In the genomic region with DNA sequence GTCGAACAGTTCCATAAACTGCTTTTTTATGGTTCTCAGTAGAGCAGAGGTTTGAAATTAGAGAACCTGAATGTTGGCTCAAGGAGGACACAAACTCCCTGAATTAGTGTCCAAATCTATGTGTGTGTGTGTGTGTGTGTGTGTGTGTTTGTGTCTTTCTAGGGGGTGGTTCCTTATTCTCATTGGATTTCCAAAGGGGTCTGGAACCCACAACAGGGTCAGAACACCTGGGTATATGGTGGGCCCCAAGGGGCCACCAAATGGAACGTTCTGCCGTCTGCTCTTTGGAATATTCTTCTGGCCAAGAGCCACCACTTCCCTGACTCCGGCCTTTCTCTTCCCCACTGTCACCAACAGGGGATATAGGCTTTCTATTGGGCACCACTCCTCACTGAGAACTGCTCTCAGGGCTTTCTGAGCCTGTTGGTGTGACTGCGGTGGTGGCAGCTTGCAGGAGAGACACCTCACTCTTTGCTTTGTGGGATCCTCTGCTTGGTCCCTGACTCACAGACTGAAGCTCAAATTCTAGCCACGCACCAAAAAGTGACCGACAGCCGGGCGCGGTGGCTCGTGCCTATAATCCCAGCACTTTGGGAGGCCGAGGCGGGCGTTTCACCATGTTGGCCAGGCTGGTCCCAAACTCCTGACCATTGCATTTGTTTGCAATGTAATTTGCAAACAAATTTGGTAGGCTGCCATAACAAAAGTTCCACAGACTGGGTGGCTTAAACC, we compare ENCODE assay signal across 17 cellular contexts. TPM values are rescaled to one million over a fixed set of nuclear protein-coding genes. Genes with fewer than 3 reads are reported as not detected.
DNase-seq lines count a peak whose midpoint lies in the region; ATAC-seq and TF ChIP-seq lines count a peak whose summit lies in the region.
"Had no signal": no experiment of that assay in that cellular context is flagged by ENCODE, and none has a peak within 500 bp of the region (broad histone marks: within the 10 kb centered on the region; RNA-seq: fewer than 3 reads in every experiment).

No MANE protein-coding gene starts in this region.

- ATAC-seq in omental fat pad (ENCODE audit: low FRiP score), result no peak
- ATAC-seq: left ventricle myocardium superior had no signal

- H3K9me3 Mint-ChIP-seq in MCF 10A (ENCODE audit: unreplicated experiment), result no peaks in the 10 kb centered on the region
- H3K9me3 Mint-ChIP-seq in neural crest cell, result no peaks in the 10 kb centered on the region
- H3K9me3 Mint-ChIP-seq: stimulated activated effector memory CD8-positive, alpha-beta T cell treated with anti-CD3 and anti-CD28 coated beads, Interleukin-12 subunit alpha, Interleukin-12 subunit beta, amount 100 ng/mL, for 72 hours had no signal

- H3K27ac Mint-ChIP-seq in MCF 10A (ENCODE audit: low read depth, unreplicated experiment), result no peak overlapping the region
- H3K27ac Mint-ChIP-seq in neural crest cell (ENCODE audit: unreplicated experiment), result peak overlapping the region; percentile 27
- H3K27ac Mint-ChIP-seq: activated CD4-positive, alpha-beta T cell treated with anti-CD3 and anti-CD28 coated beads for 36 hours; stimulated activated effector memory CD8-positive, alpha-beta T cell treated with anti-CD3 and anti-CD28 coated beads, Interleukin-12 subunit alpha, Interleukin-12 subunit beta, amount 100 ng/mL, for 72 hours had no signal

- H3K27ac ChIP-seq in breast epithelium (peak overlapping the region; percentile 9 to 73), esophagus muscularis mucosa (replicated peaks in 1 of 4) (peak overlapping the region; percentile 27 to 57 (median 36))
- H3K27ac ChIP-seq: adrenal gland, dorsolateral prefrontal cortex had no signal

- H3K4me3 ChIP-seq in breast epithelium (no peak overlapping the region), esophagus muscularis mucosa (no peak overlapping the region), H7 (ENCODE audit: insufficient read depth, low read depth, low read length) (no peak overlapping the region)
- H3K4me3 ChIP-seq: adrenal gland, dorsolateral prefrontal cortex had no signal

- H3K4me1 Mint-ChIP-seq in MCF 10A (ENCODE audit: insufficient read depth, unreplicated experiment) (peaks cover 3% of the 10 kb centered on the region), neural crest cell (peaks cover 12% of the 10 kb centered on the region)
- H3K4me1 Mint-ChIP-seq: activated CD4-positive, alpha-beta T cell treated with anti-CD3 and anti-CD28 coated beads for 36 hours had no signal

- H3K4me3 Mint-ChIP-seq in MCF 10A (ENCODE audit: unreplicated experiment) (no peak overlapping the region), neural crest cell (no peak overlapping the region)
- H3K4me3 Mint-ChIP-seq: activated CD4-positive, alpha-beta T cell treated with anti-CD3 and anti-CD28 coated beads for 36 hours; stimulated activated effector memory CD8-positive, alpha-beta T cell treated with anti-CD3 and anti-CD28 coated beads, Interleukin-12 subunit alpha, Interleukin-12 subunit beta, amount 100 ng/mL, for 72 hours had no signal

- no peaks in the 10 kb centered on the region for H3K27me3 Mint-ChIP-seq in MCF 10A (ENCODE audit: insufficient read depth, unreplicated experiment)
- no peaks in the 10 kb centered on the region for H3K27me3 Mint-ChIP-seq in neural crest cell (ENCODE audit: low read depth)
- H3K27me3 Mint-ChIP-seq: activated CD4-positive, alpha-beta T cell treated with anti-CD3 and anti-CD28 coated beads for 36 hours had no signal

- no peaks in the 10 kb centered on the region for H3K27me3 ChIP-seq in breast epithelium
- no peaks in the 10 kb centered on the region for H3K27me3 ChIP-seq in esophagus muscularis mucosa
- no peaks in the 10 kb centered on the region for H3K27me3 ChIP-seq in H7 (ENCODE audit: control insufficient read depth, insufficient read depth, low read length)
- H3K27me3 ChIP-seq: adrenal gland, dorsolateral prefrontal cortex had no signal

- H3K9me3 ChIP-seq in breast epithelium (no peaks in the 10 kb centered on the region), esophagus muscularis mucosa (no peaks in the 10 kb centered on the region)
- H3K9me3 ChIP-seq: adrenal gland had no signal

- POLR2A ChIA-PET in MCF 10A (lab: Yijun Ruan, JAX), result interaction anchor here (0.6 to 1.6 kb wide), 2 partner anchors 72 to 83 kb away, joined by 3 read pairs; no protein-coding TSS in a partner anchor

- TF ChIP-seq EP300 in esophagus muscularis mucosa (IDR thresholded peaks at IDR 0.05), result no peak

- H3K36me3 Mint-ChIP-seq in MCF 10A (ENCODE audit: insufficient read depth, unreplicated experiment) (no peaks in the 10 kb centered on the region), neural crest cell (ENCODE audit: low read depth) (no peaks in the 10 kb centered on the region)
- H3K36me3 Mint-ChIP-seq: stimulated activated effector memory CD8-positive, alpha-beta T cell treated with anti-CD3 and anti-CD28 coated beads, Interleukin-12 subunit alpha, Interleukin-12 subunit beta, amount 100 ng/mL, for 72 hours had no signal

- H3K4me1 ChIP-seq in breast epithelium, result no peaks in the 10 kb centered on the region
- peaks cover 7 to 40% (median 32%) of the 10 kb centered on the region in 4 donors for H3K4me1 ChIP-seq in esophagus muscularis mucosa
- H3K4me1 ChIP-seq: adrenal gland had no signal

- BruUV-seq in MCF 10A (replicated peaks; lab: Mats Ljungman, UMichigan), result no TSS peak

- no peak for TF ChIP-seq POLR2A in breast epithelium (IDR thresholded peaks at IDR 0.05)
- no peak for TF ChIP-seq POLR2A in esophagus muscularis mucosa (IDR thresholded peaks at IDR 0.05; ENCODE audit: low read depth)

- TF ChIP-seq CTCF in breast epithelium (IDR thresholded peaks at IDR 0.05) (no peak), MCF 10A (IDR thresholded peaks at IDR 0.05; ENCODE audit: unreplicated experiment) (no peak), esophagus muscularis mucosa (IDR thresholded peaks at IDR 0.05) (no peak), neural crest cell (conservative IDR thresholded peaks at IDR 0.05) (no peak), omental fat pad (IDR thresholded peaks at IDR 0.05) (no peak)

- CTCF ChIA-PET in MCF 10A (lab: Yijun Ruan, JAX), result interaction anchor here (0.9 kb wide), 1 partner anchor 58 kb away, joined by 3 read pairs; no protein-coding TSS in a partner anchor

- H3K36me3 ChIP-seq in breast epithelium (no peaks in the 10 kb centered on the region), esophagus muscularis mucosa (no peaks in the 10 kb centered on the region), H7 (replicated peaks; ENCODE audit: control insufficient read depth, insufficient read depth, low read length) (no peaks in the 10 kb centered on the region)
- H3K36me3 ChIP-seq: adrenal gland had no signal

- 83% methylated on average over 14 of the region's 14 CpGs for WGBS in esophagus muscularis mucosa

- intact Hi-C loops in breast epithelium (cut with DNase I; ENCODE audit: low total_unique reads) (loop anchor here (2.0 kb wide), 1 partner anchor 15 kb away; no protein-coding TSS in a partner anchor), MCF 10A (cut with micrococcal nuclease) (no loop called here), esophagus muscularis mucosa (cut with DNase I) (no loop called here)

- DNase-seq in breast epithelium (ENCODE audit: low spot score in 2 of 2) (no peak), MCF 10A (ENCODE audit: unreplicated experiment) (no peak), esophagus muscularis mucosa (ENCODE audit: extremely low spot score) (no peak), neural crest cell (ENCODE audit: low read depth, low spot score) (no peak), GM19238 (ENCODE audit: insufficient read length, low spot score) (no peak), H7 (no peak), activated T-cell treated with anti-CD3 and anti-CD28 coated beads for 4 hours (no peak), omental fat pad (ENCODE audit: low spot score) (no peak)
- DNase-seq: activated CD4-positive, alpha-beta T cell treated with anti-CD3 and anti-CD28 coated beads for 36 hours; activated effector memory CD4-positive, alpha-beta T cell treated with anti-CD3 and anti-CD28 coated beads, Interleukin-2, amount 50 U/mL, for 16 hours; adrenal gland; dorsolateral prefrontal cortex; left ventricle myocardium superior; NCI-H1694 treated with DMSO at 0.1 percent for 48 hours; NCI-H446; stimulated activated CD4-positive, alpha-beta T cell treated with anti-CD3 and anti-CD28 coated beads, Interleukin-15, amount 100 ng/mL, for 24 hours had no signal

RNA-seq across cellular contexts. Expression of gene IDH2, which starts 47.5 kb away (rescaled TPM):
- total RNA-seq in breast epithelium, result 10 to 100 TPM; 29.9 to 73.5 (median 58.7) TPM
- total RNA-seq in MCF 10A (2022), result 4.2 and 10.2 TPM in 2 replicates
- 100 to 1,000 TPM; 119 to 228 (median 171) TPM for total RNA-seq in esophagus muscularis mucosa
- 214 and 218 TPM in 2 replicates for total RNA-seq in neural crest cell
- 67.6 and 74.4 TPM in 2 replicates for total RNA-seq in H7 (2014; rRNA removed; shearing (Covaris generic))
- total RNA-seq in omental fat pad, result 10 to 100 TPM; 24.9 to 43.7 (median 35.2) TPM

RNA-seq across cellular contexts. Expression of gene SEMA4B, which starts 51.4 kb away (rescaled TPM):
- total RNA-seq in breast epithelium, result 10 to 100 TPM in 2 of 3 donors, 1 to 10 TPM in 1; 6.6 to 72.8 (median 56.9) TPM
- 38.6 and 46.4 TPM in 2 replicates for total RNA-seq in MCF 10A (2022)
- 10 to 100 TPM; 30.7 to 68.3 (median 43.4) TPM for total RNA-seq in esophagus muscularis mucosa
- total RNA-seq in neural crest cell, result 24.0 and 26.3 TPM in 2 replicates
- 53.0 and 61.0 TPM in 2 replicates for total RNA-seq in H7 (2014; rRNA removed; shearing (Covaris generic))
- 10 to 100 TPM in 3 of 4 donors, 1 to 10 TPM in 1; 9.3 to 24.4 (median 17.6) TPM for total RNA-seq in omental fat pad
